21 cellular contexts compared by ENCODE assay signal in genomic region chr19:40661616-40662015, GRCh38.
"Had no signal": no experiment of that assay in that cellular context is flagged by ENCODE, and none has a peak within 500 bp of the region (broad histone marks: within the 10 kb centered on the region; RNA-seq: fewer than 3 reads in every experiment).

No MANE protein-coding gene starts in this region.

- H3K4me3 Mint-ChIP-seq: activated naive CD8-positive, alpha-beta T cell treated with anti-CD3 and anti-CD28 coated beads, Interleukin-2, amount 50 U/mL, for 24 hours had no signal

- H3K36me3 ChIP-seq: gastrocnemius medialis, left ventricle myocardium inferior had no signal

- H3K9ac ChIP-seq: parathyroid adenoma had no signal

- H3K9me3 Mint-ChIP-seq: activated naive CD8-positive, alpha-beta T cell treated with anti-CD3 and anti-CD28 coated beads, Interleukin-2, amount 50 U/mL, for 24 hours; activated T-cell treated with anti-CD3 and anti-CD28 coated beads, Interleukin-2, amount 50 U/mL, for 72 hours had no signal

- H3K9me3 ChIP-seq: gastrocnemius medialis, left ventricle myocardium inferior, sigmoid colon had no signal

- H3K27me3 Mint-ChIP-seq: activated naive CD8-positive, alpha-beta T cell treated with anti-CD3 and anti-CD28 coated beads, Interleukin-2, amount 50 U/mL, for 24 hours had no signal

- H3K27ac Mint-ChIP-seq: activated naive CD8-positive, alpha-beta T cell treated with anti-CD3 and anti-CD28 coated beads, Interleukin-2, amount 50 U/mL, for 24 hours; activated T-cell treated with anti-CD3 and anti-CD28 coated beads, Interleukin-2, amount 50 U/mL, for 72 hours had no signal

- H3K4me3 ChIP-seq: coronary artery, sigmoid colon, SK-N-MC had no signal

- H3K27ac ChIP-seq: brain microvascular endothelial cell, parathyroid adenoma, SK-N-MC had no signal

- DNase-seq: activated CD4-positive, alpha-beta T cell treated with anti-CD3 and anti-CD28 coated beads for 48 hours; activated CD4-positive, CD25-positive, alpha-beta regulatory T cell; activated CD8-positive, alpha-beta memory T cell treated with anti-CD3 and anti-CD28 coated beads for 24 hours; activated CD8-positive, alpha-beta memory T cell treated with anti-CD3 and anti-CD28 coated beads, Interleukin-2, amount 50 U/mL, for 48 hours; activated naive CD8-positive, alpha-beta T cell treated with anti-CD3 and anti-CD28 coated beads, Interleukin-2, amount 50 U/mL, for 24 hours; activated T-cell treated with anti-CD3 and anti-CD28 coated beads, Interleukin-2, amount 50 U/mL, for 72 hours; anterior cingulate cortex; brain microvascular endothelial cell; gastrocnemius medialis; kidney glomerular epithelial cell; left ventricle myocardium inferior; mammary epithelial cell; stimulated activated CD4-positive, alpha-beta T cell treated with anti-CD3 and anti-CD28 coated beads, Interleukin-4, amount 100 ng/mL, for 4 hours; stimulated activated naive CD4-positive, alpha-beta T cell; T-helper 9 cell had no signal

- ATAC-seq: activated naive CD8-positive, alpha-beta T cell treated with anti-CD3 and anti-CD28 coated beads, Interleukin-2, amount 50 U/mL, for 24 hours; activated T-cell treated with anti-CD3 and anti-CD28 coated beads, Interleukin-2, amount 50 U/mL, for 72 hours; esophagus mucosa; gastrocnemius medialis had no signal

- FAIRE-seq: endometrium had no signal
